9 cellular contexts compared by ENCODE assay signal in the genomic region with DNA sequence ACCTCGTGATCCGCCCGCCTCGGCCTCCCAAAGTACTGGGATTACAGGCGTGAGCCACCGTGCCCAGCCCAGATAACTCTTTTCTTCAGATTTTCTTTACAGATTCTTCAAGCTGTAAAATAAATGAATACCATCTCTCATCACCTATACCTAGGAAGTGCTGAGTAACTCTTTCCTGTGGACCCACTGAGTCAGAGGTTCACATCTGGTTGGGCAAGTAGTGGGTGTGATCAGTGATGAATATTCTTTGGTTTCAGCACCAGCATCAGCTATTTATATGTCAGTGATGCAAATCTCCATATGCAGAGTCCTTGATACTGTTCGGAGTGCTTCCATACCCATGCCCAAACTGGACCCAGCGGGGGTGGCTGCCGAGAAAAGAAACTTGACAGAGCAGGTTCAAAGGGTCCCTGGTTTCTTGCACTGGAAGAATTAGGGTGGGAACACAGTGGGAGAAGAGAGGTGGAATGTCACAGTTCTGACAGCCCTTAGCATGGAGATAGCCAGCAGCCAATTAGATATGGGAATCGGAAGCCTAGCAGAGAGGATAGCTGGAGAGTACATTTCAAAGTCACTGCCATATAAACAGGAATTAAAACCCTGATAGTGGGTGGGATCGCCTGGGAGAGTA.
DNase-seq lines count a peak whose midpoint lies in the region; ATAC-seq and TF ChIP-seq lines count a peak whose summit lies in the region.
"Had no signal": no experiment of that assay in that cellular context is flagged by ENCODE, and none has a peak within 500 bp of the region (broad histone marks: within the 10 kb centered on the region; RNA-seq: fewer than 3 reads in every experiment).

No MANE protein-coding gene starts in this region.

- no peak for DNase-seq in CD4-positive, CD25-positive, alpha-beta regulatory T cell
- DNase-seq in RWPE1 (ENCODE audit: low spot score) (peak; percentile 76), mammary epithelial cell (peak; percentile 88), smooth muscle cell (lab: John Stamatoyannopoulos, UW; ENCODE audit: unreplicated experiment) (no peak), NCI-H128 (lab: John Stamatoyannopoulos, UW; ENCODE audit: unreplicated experiment) (no peak), NOMO-1 treated with DMSO at 0.1 percent for 48 hours (lab: John Stamatoyannopoulos, UW; ENCODE audit: unreplicated experiment) (no peak), NCI-H187 treated with DMSO at 0.1 percent for 48 hours (lab: John Stamatoyannopoulos, UW) (no peak)

- H4K20me1 ChIP-seq in mammary epithelial cell (ENCODE audit: insufficient read depth, low read length) (no peaks in the 10 kb centered on the region), smooth muscle cell (ENCODE audit: low read depth) (no peaks in the 10 kb centered on the region)

- in situ Hi-C loops in mammary epithelial cell (cut with MboI; ENCODE audit: low sequenced_read_pairs in 2 of 2) = loop anchor here in 1 of 2 donors (5.0 kb wide), 1 partner anchor 37 kb away; no protein-coding TSS in a partner anchor

- H3K36me3 Mint-ChIP-seq in CD4-positive, CD25-positive, alpha-beta regulatory T cell = peaks cover 22% of the 10 kb centered on the region

- H3K27ac Mint-ChIP-seq in CD4-positive, CD25-positive, alpha-beta regulatory T cell = peak overlapping the region; percentile 84 to 98 (median 88)

- peaks cover 21% of the 10 kb centered on the region for H3F3A ChIP-seq in smooth muscle cell (ENCODE audit: low read depth)

- peak overlapping the region in 2 of 4 donors; percentile 11 to 51 for H3K4me3 Mint-ChIP-seq in CD4-positive, CD25-positive, alpha-beta regulatory T cell

- H3K79me2 ChIP-seq in mammary epithelial cell (ENCODE audit: insufficient read depth, low read length) = no peaks in the 10 kb centered on the region
- H3K79me2 ChIP-seq in smooth muscle cell (ENCODE audit: low read depth) = no peaks in the 10 kb centered on the region

- H3K27me3 ChIP-seq in CD4-positive, CD25-positive, alpha-beta regulatory T cell (ENCODE audit: control insufficient read depth, insufficient read depth, low read length) = no peaks in the 10 kb centered on the region
- H3K27me3 ChIP-seq in mammary epithelial cell (ENCODE audit: insufficient read depth, low read length) (no peaks in the 10 kb centered on the region), smooth muscle cell (ENCODE audit: low read depth) (no peaks in the 10 kb centered on the region)
- H3K27me3 ChIP-seq: colonic mucosa had no signal

- H3K4me2 ChIP-seq in mammary epithelial cell (ENCODE audit: insufficient read depth, low read depth, low read length) = peak overlapping the region; percentile 3
- peak overlapping the region; percentile 63 for H3K4me2 ChIP-seq in smooth muscle cell

- H3K27ac ChIP-seq in CD4-positive, CD25-positive, alpha-beta regulatory T cell (ENCODE audit: insufficient read depth, low read length, poor library complexity, severe bottlenecking) = peak overlapping the region; percentile 29
- H3K27ac ChIP-seq in RWPE1 (peak overlapping the region; percentile 95), mammary epithelial cell (ENCODE audit: insufficient read depth, low read depth, low read length) (peak overlapping the region; percentile 89), smooth muscle cell (ENCODE audit: low read depth) (peak overlapping the region; percentile 92)

- H2AFZ ChIP-seq in mammary epithelial cell (ENCODE audit: low read depth, low read length) = no peak overlapping the region
- H2AFZ ChIP-seq in smooth muscle cell (ENCODE audit: low read depth) = no peak overlapping the region

- TF ChIP-seq CTCF in RWPE1 (conservative IDR thresholded peaks at IDR 0.05; ENCODE audit: low read depth) (no peak), mammary epithelial cell (conservative IDR thresholded peaks at IDR 0.05 in 1 of 2, IDR thresholded peaks at IDR 0.05 in 1 of 2; ENCODE audit: extremely low read depth in 1 of 2, insufficient read depth in 1 of 2, low read depth in 1 of 2, low read length in 2 of 2) (no peak), smooth muscle cell (IDR thresholded peaks at IDR 0.05; ENCODE audit: borderline replicate concordance, insufficient read depth, poor library complexity, severe bottlenecking) (no peak)

- peaks cover 9 to 82% (median 56%) of the 10 kb centered on the region in 4 donors for H3K4me1 Mint-ChIP-seq in CD4-positive, CD25-positive, alpha-beta regulatory T cell

- WGBS in mammary epithelial cell (ENCODE audit: low coverage, missing lambda C conversion rate) = 85% methylated on average over 11 of the region's 11 CpGs
- WGBS in smooth muscle cell (ENCODE audit: low lambda C conversion rate) = 87% methylated on average over 11 of the region's 11 CpGs

- peaks cover 0 to 1% (median 0%) of the 10 kb centered on the region in 7 donors for H3K9me3 Mint-ChIP-seq in CD4-positive, CD25-positive, alpha-beta regulatory T cell

- POLR2A ChIA-PET in RWPE1 (lab: Yijun Ruan, JAX; ENCODE audit: low non-redundant PET) = interaction anchor here (1.1 to 1.6 kb wide), 3 partner anchors 67 to 77 kb away, joined by 4 to 6 read pairs (median 6); partner anchors contain the start of gene FLOT1

- H3K4me1 ChIP-seq in CD4-positive, CD25-positive, alpha-beta regulatory T cell (ENCODE audit: control insufficient read depth, insufficient read depth, low read length, poor library complexity, severe bottlenecking) = peaks cover 7% of the 10 kb centered on the region
- peaks cover 49% of the 10 kb centered on the region for H3K4me1 ChIP-seq in mammary epithelial cell (ENCODE audit: insufficient read depth, low read length)
- peaks cover 4% of the 10 kb centered on the region for H3K4me1 ChIP-seq in smooth muscle cell (ENCODE audit: low read depth)

- CTCF ChIA-PET in RWPE1 (lab: Yijun Ruan, JAX) (interaction anchor here (0.7 to 2.2 kb wide), 4 partner anchors 9 to 251 kb away, joined by 3 to 5 read pairs (median 3); partner anchors contain the start of gene FLOT1), mammary epithelial cell (lab: Charles Lee; ENCODE audit: low non-redundant PET) (interaction anchor here (0.5 to 1.5 kb wide), 4 partner anchors 60 to 89 kb away, joined by 4 to 11 read pairs (median 5); partner anchors contain the start of gene FLOT1)

- no peak overlapping the region for H3K4me3 ChIP-seq in CD4-positive, CD25-positive, alpha-beta regulatory T cell (ENCODE audit: low read depth, low read length)
- H3K4me3 ChIP-seq in mammary epithelial cell (replicated peaks in 1 of 3; ENCODE audit: insufficient read depth in 1 of 3, low read depth in 2 of 3, low read length in 3 of 3) (no peak overlapping the region), smooth muscle cell (no peak overlapping the region)
- H3K4me3 ChIP-seq: colonic mucosa had no signal

- H3K9me3 ChIP-seq in CD4-positive, CD25-positive, alpha-beta regulatory T cell (ENCODE audit: control insufficient read depth in 2 of 2, low read length in 2 of 2) = no peaks in the 10 kb centered on the region
- H3K9me3 ChIP-seq in mammary epithelial cell (replicated peaks; ENCODE audit: insufficient read depth, low read length) (no peaks in the 10 kb centered on the region), smooth muscle cell (replicated peaks; ENCODE audit: low read depth) (no peaks in the 10 kb centered on the region)
- H3K9me3 ChIP-seq: colonic mucosa had no signal

- ATAC-seq in CD4-positive, CD25-positive, alpha-beta regulatory T cell (ENCODE audit: low read depth in 2 of 2) = peak; percentile 48 to 49
- ATAC-seq in GM21447 (IDR thresholded peaks at IDR 0.05; ENCODE audit: unreplicated experiment) = no peak

- no peaks in the 10 kb centered on the region for H3K27me3 Mint-ChIP-seq in CD4-positive, CD25-positive, alpha-beta regulatory T cell

- H3K9ac ChIP-seq in mammary epithelial cell (ENCODE audit: insufficient read depth, low read length) (peak overlapping the region; percentile 45), smooth muscle cell (ENCODE audit: low read depth) (peak overlapping the region; percentile 45)

- no TSS peak for BruUV-seq in mammary epithelial cell (replicated peaks; lab: Mats Ljungman, UMichigan)

- dilution Hi-C loops in mammary epithelial cell (cut with HindIII; ENCODE audit: low sequenced_read_pairs) = no loop called here

- intact Hi-C loops in mammary epithelial cell (cut with micrococcal nuclease) = no loop called here

- H3K36me3 ChIP-seq in CD4-positive, CD25-positive, alpha-beta regulatory T cell (ENCODE audit: control insufficient read depth, insufficient read depth, low read length) = peaks cover 10% of the 10 kb centered on the region
- H3K36me3 ChIP-seq in mammary epithelial cell (ENCODE audit: insufficient read depth, low read length) = no peaks in the 10 kb centered on the region
- no peaks in the 10 kb centered on the region for H3K36me3 ChIP-seq in smooth muscle cell (ENCODE audit: low read depth)
- H3K36me3 ChIP-seq: colonic mucosa had no signal

Comparison
In these comparisons a context has a peak if more than half of its experiments do, and no peak if none do; other contexts are left out.
1. DNase-seq: peak in RWPE1 (single experiment) and mammary epithelial cell (single experiment); none in CD4-positive, CD25-positive, alpha-beta regulatory T cell (0 of 3), smooth muscle cell (single experiment), NCI-H128 (single experiment), NOMO-1 treated with DMSO at 0.1 percent for 48 hours (single experiment) and NCI-H187 treated with DMSO at 0.1 percent for 48 hours (single experiment).
2. H3K27ac ChIP-seq: peak in every context shown above with its lines; median percentile 95 in RWPE1; 92 in smooth muscle cell; 89 in mammary epithelial cell; 29 in CD4-positive, CD25-positive, alpha-beta regulatory T cell.